In the genomic region with DNA sequence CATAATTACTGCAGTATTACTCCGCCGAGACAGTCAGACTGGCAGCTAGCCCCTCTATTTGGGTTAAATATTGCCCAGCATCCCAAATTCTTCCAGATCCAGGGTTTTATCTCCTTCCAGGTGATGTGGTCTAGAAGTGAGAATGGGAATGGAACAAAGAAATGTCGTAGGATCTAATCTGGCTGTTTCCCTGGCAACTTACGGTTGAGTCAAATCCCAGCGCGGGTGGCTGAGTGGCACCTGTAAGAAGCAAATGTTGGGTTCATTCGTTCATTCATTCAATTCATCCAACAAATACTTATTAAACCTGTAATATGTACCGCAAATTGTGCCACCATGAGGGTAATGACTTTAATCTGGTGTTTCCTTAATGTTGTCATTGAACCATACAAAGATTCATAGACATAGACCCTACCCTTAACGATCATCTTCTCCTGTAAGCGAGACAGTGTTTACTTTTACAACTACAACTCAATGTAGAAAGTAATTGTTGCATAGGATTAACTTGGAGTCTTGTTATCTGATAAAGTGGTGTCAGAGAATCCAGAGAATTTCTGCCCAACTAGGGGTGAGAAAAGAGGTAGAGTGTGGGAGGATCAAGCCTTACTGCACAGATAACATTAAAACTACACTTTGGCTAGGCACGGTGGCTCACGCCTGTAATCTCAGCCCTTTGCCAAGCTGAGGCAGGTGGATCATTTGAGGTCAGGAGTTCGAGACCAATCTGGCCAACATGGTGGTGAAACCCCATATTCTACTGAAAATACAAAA, we compare ENCODE assay signal across 2 cellular contexts.
TF ChIP-seq lines count a peak whose summit lies in the region.

No MANE protein-coding gene starts in this region.

TF ChIP-seq in HEK293T, 16 proteins besides CTCF, POLR2A, EP300 and RAD21:
- TF ChIP-seq, protein P1, sequence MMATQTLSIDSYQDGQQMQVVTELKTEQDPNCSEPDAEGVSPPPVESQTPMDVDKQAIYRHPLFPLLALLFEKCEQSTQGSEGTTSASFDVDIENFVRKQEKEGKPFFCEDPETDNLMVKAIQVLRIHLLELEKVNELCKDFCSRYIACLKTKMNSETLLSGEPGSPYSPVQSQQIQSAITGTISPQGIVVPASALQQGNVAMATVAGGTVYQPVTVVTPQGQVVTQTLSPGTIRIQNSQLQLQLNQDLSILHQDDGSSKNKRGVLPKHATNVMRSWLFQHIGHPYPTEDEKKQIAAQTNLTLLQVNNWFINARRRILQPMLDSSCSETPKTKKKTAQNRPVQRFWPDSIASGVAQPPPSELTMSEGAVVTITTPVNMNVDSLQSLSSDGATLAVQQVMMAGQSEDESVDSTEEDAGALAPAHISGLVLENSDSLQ (IDR thresholded peaks at IDR 0.05): 0 out of 2 replicates have a peak, but pooled peaks have one; percentile 15
- no peak for TF ChIP-seq FOXK2 (IDR thresholded peaks at IDR 0.05)

TF ChIP-seq in neural cell, 6 proteins besides CTCF, POLR2A, EP300 and RAD21 (continued from another document):
- TF ChIP-seq, protein P2, sequence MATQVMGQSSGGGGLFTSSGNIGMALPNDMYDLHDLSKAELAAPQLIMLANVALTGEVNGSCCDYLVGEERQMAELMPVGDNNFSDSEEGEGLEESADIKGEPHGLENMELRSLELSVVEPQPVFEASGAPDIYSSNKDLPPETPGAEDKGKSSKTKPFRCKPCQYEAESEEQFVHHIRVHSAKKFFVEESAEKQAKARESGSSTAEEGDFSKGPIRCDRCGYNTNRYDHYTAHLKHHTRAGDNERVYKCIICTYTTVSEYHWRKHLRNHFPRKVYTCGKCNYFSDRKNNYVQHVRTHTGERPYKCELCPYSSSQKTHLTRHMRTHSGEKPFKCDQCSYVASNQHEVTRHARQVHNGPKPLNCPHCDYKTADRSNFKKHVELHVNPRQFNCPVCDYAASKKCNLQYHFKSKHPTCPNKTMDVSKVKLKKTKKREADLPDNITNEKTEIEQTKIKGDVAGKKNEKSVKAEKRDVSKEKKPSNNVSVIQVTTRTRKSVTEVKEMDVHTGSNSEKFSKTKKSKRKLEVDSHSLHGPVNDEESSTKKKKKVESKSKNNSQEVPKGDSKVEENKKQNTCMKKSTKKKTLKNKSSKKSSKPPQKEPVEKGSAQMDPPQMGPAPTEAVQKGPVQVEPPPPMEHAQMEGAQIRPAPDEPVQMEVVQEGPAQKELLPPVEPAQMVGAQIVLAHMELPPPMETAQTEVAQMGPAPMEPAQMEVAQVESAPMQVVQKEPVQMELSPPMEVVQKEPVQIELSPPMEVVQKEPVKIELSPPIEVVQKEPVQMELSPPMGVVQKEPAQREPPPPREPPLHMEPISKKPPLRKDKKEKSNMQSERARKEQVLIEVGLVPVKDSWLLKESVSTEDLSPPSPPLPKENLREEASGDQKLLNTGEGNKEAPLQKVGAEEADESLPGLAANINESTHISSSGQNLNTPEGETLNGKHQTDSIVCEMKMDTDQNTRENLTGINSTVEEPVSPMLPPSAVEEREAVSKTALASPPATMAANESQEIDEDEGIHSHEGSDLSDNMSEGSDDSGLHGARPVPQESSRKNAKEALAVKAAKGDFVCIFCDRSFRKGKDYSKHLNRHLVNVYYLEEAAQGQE (IDR thresholded peaks at IDR 0.05; ENCODE audit: borderline replicate concordance): no peak
- TF ChIP-seq EZH2 (IDR thresholded peaks at IDR 0.05; ENCODE audit: borderline replicate concordance, insufficient read depth, low read length, poor library complexity, severe bottlenecking) (no peak), TAF1 (IDR thresholded peaks at IDR 0.05; ENCODE audit: low read depth) (no peak)
TF ChIP-seq in neural cell: peak in this region for 0.
